10 cellular contexts compared by ENCODE assay signal in the genomic region with DNA sequence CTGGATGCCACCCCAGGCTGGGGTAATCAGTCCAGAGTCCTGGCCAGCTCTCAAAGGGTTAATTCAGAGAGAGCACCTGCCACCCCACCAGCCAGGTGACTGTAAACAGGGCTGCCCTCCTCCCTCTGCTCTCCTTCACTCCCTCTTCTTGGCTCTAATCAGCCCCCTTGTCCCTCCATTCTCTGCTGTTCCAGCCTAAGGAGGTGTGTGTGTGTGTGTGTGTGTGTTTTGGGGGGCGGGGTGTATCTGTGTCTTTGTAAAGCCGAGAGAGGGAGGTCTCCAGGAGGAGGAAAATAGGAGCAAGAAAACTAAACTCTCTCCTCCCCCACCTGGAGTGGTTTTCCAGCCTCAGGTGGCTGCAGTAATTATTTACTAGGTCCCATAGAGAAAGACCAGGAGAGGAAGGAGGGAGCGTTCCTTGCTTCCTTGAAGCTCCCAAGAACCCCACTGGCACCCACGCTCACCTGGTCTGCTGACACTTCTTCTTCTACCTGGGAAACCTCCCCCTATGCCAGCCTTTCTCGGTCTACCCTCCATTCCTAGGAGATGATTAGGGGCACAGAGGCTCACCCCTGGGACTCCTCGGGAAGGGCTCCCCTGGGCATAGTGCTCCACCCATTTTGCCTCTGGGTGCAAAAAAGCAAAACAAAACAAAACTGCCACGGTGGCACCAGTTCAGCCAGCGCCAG. TPM values are rescaled to one million over a fixed set of nuclear protein-coding genes. Genes with fewer than 3 reads are reported as not detected.
DNase-seq lines count a peak whose midpoint lies in the region; ATAC-seq, FAIRE-seq and TF ChIP-seq lines count a peak whose summit lies in the region.
"Had no signal": no experiment of that assay in that cellular context is flagged by ENCODE, and none has a peak within 500 bp of the region (broad histone marks: within the 10 kb centered on the region; RNA-seq: fewer than 3 reads in every experiment).

No MANE protein-coding gene starts in this region.

- SMC1A ChIA-PET in GM12878 (lab: Charles Lee; ENCODE audit: uncharacterized antibody, unreplicated experiment): interaction anchor here (1.9 to 2.6 kb wide), 2 partner anchors 9 to 14 kb away, joined by 12 to 14 read pairs; partner anchors contain the start of gene KRTCAP2

- no peak for TF ChIP-seq POLR2A in GM12878 (IDR thresholded peaks at IDR 0.05; ENCODE audit: low read depth, low read length)

- POLR2A ChIA-PET in GM12878 (lab: Charles Lee): interaction anchor here (0.6 to 2.8 kb wide), 5 partner anchors 8 to 41 kb away, joined by 3 to 23 read pairs (median 9); partner anchors contain the start of gene KRTCAP2

- no peaks in the 10 kb centered on the region for H3K36me3 ChIP-seq in GM12878 (ENCODE audit: control insufficient read depth in 2 of 2, insufficient read depth in 2 of 2, low read length in 1 of 2)
- H3K36me3 ChIP-seq: brain microvascular endothelial cell, esophagus squamous epithelium had no signal

- in situ Hi-C loops in GM12878 (cut with MboI): no loop called here

- WGBS in GM12878 (ENCODE audit: insufficient coverage, insufficient replicate concordance, low lambda C conversion rate, missing lambda C conversion rate): 67% methylated on average over 8 of the region's 8 CpGs

- H2AFZ ChIP-seq in GM12878 (ENCODE audit: control insufficient read depth, low read depth, low read length): no peak overlapping the region

- no peak for TF ChIP-seq CTCF in GM12878 (IDR thresholded peaks at IDR 0.05 in 2 of 3, conservative IDR thresholded peaks at IDR 0.05 in 1 of 3; ENCODE audit: control insufficient read depth in 2 of 3, extremely low read depth in 1 of 3, insufficient read depth in 1 of 3, low read depth in 3 of 3, low read length in 3 of 3)

- no peak overlapping the region for H3K9ac ChIP-seq in GM12878 (ENCODE audit: control insufficient read depth, insufficient read depth, low read length)

- no peaks in the 10 kb centered on the region for H3K27me3 ChIP-seq in GM12878 (replicated peaks in 1 of 2; ENCODE audit: control insufficient read depth in 2 of 2, insufficient read depth in 2 of 2, low read length in 1 of 2)
- H3K27me3 ChIP-seq: brain microvascular endothelial cell, esophagus squamous epithelium had no signal

- no peak for TF ChIP-seq EP300 in GM12878 (IDR thresholded peaks at IDR 0.05; ENCODE audit: borderline replicate concordance in 1 of 2, control insufficient read depth in 1 of 2, low read depth in 2 of 2, low read length in 2 of 2)

- no TSS peak for BruUV-seq in GM12878 (replicated peaks; lab: Mats Ljungman, UMichigan)

- FAIRE-seq in GM12878 (lab: Jason Lieb, UNC): no peak

- H3K9me3 ChIP-seq in GM12878 (replicated peaks; ENCODE audit: control insufficient read depth, insufficient read depth, low read length): no peaks in the 10 kb centered on the region
- H3K9me3 ChIP-seq: esophagus squamous epithelium had no signal

- DNase-seq in NCI-H2227 (lab: John Stamatoyannopoulos, UW; ENCODE audit: unreplicated experiment) (peak; percentile 49), NCI-H2227 treated with DMSO at 0.1 percent for 48 hours (lab: John Stamatoyannopoulos, UW) (no peak), GM12878 (ENCODE audit: low read depth, low spot score) (no peak), renal cortical epithelial cell (ENCODE audit: low read depth) (peak; percentile 55), LoVo (ENCODE audit: low spot score) (no peak)
- DNase-seq: activated CD8-positive, alpha-beta memory T cell treated with anti-CD3 and anti-CD28 coated beads, Interleukin-2, amount 50 U/mL, for 48 hours; brain microvascular endothelial cell; esophagus squamous epithelium; NCI-H82 had no signal

- RAD21 ChIA-PET in GM12878 (lab: Charles Lee; ENCODE audit: unreplicated experiment): interaction anchor here (1.5 kb wide), 1 partner anchor 11 kb away, joined by 6 read pairs; no protein-coding TSS in a partner anchor

- ATAC-seq in GM12878: peak; percentile 3; the same call in 2 of the 3 replicates
- ATAC-seq in GM21717 (IDR thresholded peaks at IDR 0.05; ENCODE audit: unreplicated experiment): no peak

- no peak overlapping the region for H3K4me3 ChIP-seq in GM12878

- peaks cover 21% of the 10 kb centered on the region for H3K4me1 ChIP-seq in GM12878 (ENCODE audit: control insufficient read depth, insufficient read depth, low read length)

- no peak overlapping the region for H3K27ac ChIP-seq in GM12878 (ENCODE audit: control insufficient read depth, insufficient read depth)
- H3K27ac ChIP-seq: brain microvascular endothelial cell had no signal

- intact Hi-C loops in GM12878 (cut with micrococcal nuclease; ENCODE audit: unreplicated experiment): no loop called here

- H4K20me1 ChIP-seq in GM12878 (ENCODE audit: control insufficient read depth, insufficient read depth): no peaks in the 10 kb centered on the region

- CTCF ChIA-PET in GM12878 (lab: Yijun Ruan, JAX): interaction anchor here (1.0 to 2.9 kb wide), 7 partner anchors 7 to 102 kb away, joined by 4 to 63 read pairs (median 9); partner anchors contain the start of genes KRTCAP2 and TRIM46

- H3K79me2 ChIP-seq in GM12878 (ENCODE audit: control insufficient read depth, insufficient read depth, low read length): no peaks in the 10 kb centered on the region

- no peak overlapping the region for H3K4me2 ChIP-seq in GM12878 (ENCODE audit: control insufficient read depth, insufficient read depth)

- TF ChIP-seq RAD21 in GM12878 (IDR thresholded peaks at IDR 0.05; ENCODE audit: insufficient read depth, low read depth, low read length): no peak

RNA-seq across cellular contexts. Expression of gene TRIM46, which starts 12.8 kb away (rescaled TPM):
- 6.4 and 7.4 TPM in 2 replicates for total RNA-seq in GM12878 (2013; cell fraction: nucleolus; rRNA removed)
- total RNA-seq in GM12878 (2014; rRNA removed) (1.4 and 1.6 TPM in 2 replicates), GM12878 (2014; rRNA removed; fragmentation: Illumina TruSeq; extraction: Trizol) (0.69 and 0.89 TPM in 2 replicates), GM12878 (2021) (2.0 and 3.0 TPM in 2 replicates), renal cortical epithelial cell (2.6 and 5.9 TPM in 2 replicates)
- 0.33 TPM for polyA plus RNA-seq in GM12878 (2011; ENCODE audit: low read depth)
- polyA plus RNA-seq in GM12878 (2011; rRNA removed) (0.65 and 0.90 TPM in 2 replicates), GM12878 (2014; fragmentation: Illumina TruSeq; extraction: Trizol) (0.33 and 1.1 TPM in 2 replicates), GM12878 (2014; fragmentation: Nextera tagmentation; extraction: Ambion mirVana) (under 1 TPM; 0.08 to 0.20 TPM), GM12878 (2014; rRNA removed) (3.1 and 4.2 TPM in 2 replicates), GM12878 (2016; fragmentation: Nextera tagmentation; extraction: Ambion mirVana) (1 to 10 TPM in 1 of 2 experiments, under 1 TPM in 1; 0.91 to 1.0 TPM)
- polyA plus RNA-seq in GM12878 (2011; cell fraction: cytosol; rRNA removed): 1.8 and 2.2 TPM in 2 replicates
- 6.9 and 8.9 TPM in 2 replicates for polyA plus RNA-seq in GM12878 (2011; cell fraction: nucleus; rRNA removed)
- 0.42 and 0.69 TPM in 2 replicates for polyA plus RNA-seq in GM12878 (2012)
- 0.95 and 1.5 TPM in 2 replicates for polyA minus RNA-seq in GM12878 (2011; rRNA and poly(A)+ RNA removed)
- 0.73 and 0.80 TPM in 2 replicates for polyA minus RNA-seq in GM12878 (2011; cell fraction: cytosol; rRNA and poly(A)+ RNA removed)
- polyA minus RNA-seq in GM12878 (2011; cell fraction: nucleus; rRNA and poly(A)+ RNA removed): 2.2 and 4.2 TPM in 2 replicates

RNA-seq across cellular contexts. Expression of gene KRTCAP2, which starts 13.3 kb away (rescaled TPM):
- 19.8 and 25.9 TPM in 2 replicates for total RNA-seq in GM12878 (2013; cell fraction: nucleolus; rRNA removed)
- total RNA-seq in GM12878 (2014; rRNA removed): 142 and 149 TPM in 2 replicates
- 90.5 and 95.1 TPM in 2 replicates for total RNA-seq in GM12878 (2014; rRNA removed; fragmentation: Illumina TruSeq; extraction: Trizol)
- total RNA-seq in GM12878 (2021): 97.2 and 101 TPM in 2 replicates
- 176 TPM for polyA plus RNA-seq in GM12878 (2011; ENCODE audit: low read depth)
- polyA plus RNA-seq in GM12878 (2011; rRNA removed): 42.5 and 61.3 TPM in 2 replicates
- 112 and 161 TPM in 2 replicates for polyA plus RNA-seq in GM12878 (2011; cell fraction: cytosol; rRNA removed)
- 95.9 and 97.3 TPM in 2 replicates for polyA plus RNA-seq in GM12878 (2011; cell fraction: nucleus; rRNA removed)
- polyA plus RNA-seq in GM12878 (2012): 124 and 153 TPM in 2 replicates
- polyA plus RNA-seq in GM12878 (2014; fragmentation: Illumina TruSeq; extraction: Trizol): 92.4 and 139 TPM in 2 replicates
- polyA plus RNA-seq in GM12878 (2014; fragmentation: Nextera tagmentation; extraction: Ambion mirVana): 100 to 1,000 TPM; 144 to 181 TPM
- polyA plus RNA-seq in GM12878 (2014; rRNA removed): 78.1 and 79.7 TPM in 2 replicates
- polyA plus RNA-seq in GM12878 (2016; fragmentation: Nextera tagmentation; extraction: Ambion mirVana): 100 to 1,000 TPM; 230 to 238 TPM
- 64.4 and 93.5 TPM in 2 replicates for polyA minus RNA-seq in GM12878 (2011; rRNA and poly(A)+ RNA removed)
- polyA minus RNA-seq in GM12878 (2011; cell fraction: cytosol; rRNA and poly(A)+ RNA removed): 41.7 and 45.5 TPM in 2 replicates
- 16.6 and 31.4 TPM in 2 replicates for polyA minus RNA-seq in GM12878 (2011; cell fraction: nucleus; rRNA and poly(A)+ RNA removed)
- total RNA-seq in renal cortical epithelial cell: 65.4 and 102 TPM in 2 replicates

RNA-seq across cellular contexts. Expression of gene THBS3, which starts 21.3 kb away (rescaled TPM):
- total RNA-seq in GM12878 (2013; cell fraction: nucleolus; rRNA removed): 7.2 and 7.8 TPM in 2 replicates
- total RNA-seq in GM12878 (2014; rRNA removed): 2.8 and 3.2 TPM in 2 replicates
- 1.3 and 1.9 TPM in 2 replicates for total RNA-seq in GM12878 (2014; rRNA removed; fragmentation: Illumina TruSeq; extraction: Trizol)
- total RNA-seq in GM12878 (2021): 3.2 and 3.8 TPM in 2 replicates
- 5.4 TPM for polyA plus RNA-seq in GM12878 (2011; ENCODE audit: low read depth)
- 1.8 and 2.3 TPM in 2 replicates for polyA plus RNA-seq in GM12878 (2011; rRNA removed)
- polyA plus RNA-seq in GM12878 (2011; cell fraction: cytosol; rRNA removed): 2.0 and 2.7 TPM in 2 replicates
- 19.0 and 24.1 TPM in 2 replicates for polyA plus RNA-seq in GM12878 (2011; cell fraction: nucleus; rRNA removed)
- polyA plus RNA-seq in GM12878 (2012): 8.6 and 10.7 TPM in 2 replicates
- polyA plus RNA-seq in GM12878 (2014; fragmentation: Illumina TruSeq; extraction: Trizol): 1.8 and 2.0 TPM in 2 replicates
- 1 to 10 TPM in 1 of 2 experiments, under 1 TPM in 1; 0.66 to 1.2 TPM for polyA plus RNA-seq in GM12878 (2014; fragmentation: Nextera tagmentation; extraction: Ambion mirVana)
- 3.1 and 3.6 TPM in 2 replicates for polyA plus RNA-seq in GM12878 (2014; rRNA removed)
- polyA plus RNA-seq in GM12878 (2016; fragmentation: Nextera tagmentation; extraction: Ambion mirVana): 1 to 10 TPM in 1 of 2 experiments, under 1 TPM in 1; 0.88 to 2.0 TPM
- polyA minus RNA-seq in GM12878 (2011; rRNA and poly(A)+ RNA removed): 2.8 and 2.9 TPM in 2 replicates
- polyA minus RNA-seq in GM12878 (2011; cell fraction: cytosol; rRNA and poly(A)+ RNA removed): 1.1 and 2.3 TPM in 2 replicates
- 2.5 and 3.1 TPM in 2 replicates for polyA minus RNA-seq in GM12878 (2011; cell fraction: nucleus; rRNA and poly(A)+ RNA removed)
- total RNA-seq in renal cortical epithelial cell: 21.7 and 52.9 TPM in 2 replicates

RNA-seq across cellular contexts. Expression of gene MTX1, which starts 22.1 kb away (rescaled TPM):
- 8.6 and 10.8 TPM in 2 replicates for total RNA-seq in GM12878 (2013; cell fraction: nucleolus; rRNA removed)
- total RNA-seq in GM12878 (2014; rRNA removed): 82.7 and 92.0 TPM in 2 replicates
- total RNA-seq in GM12878 (2014; rRNA removed; fragmentation: Illumina TruSeq; extraction: Trizol): 34.3 and 36.3 TPM in 2 replicates
- total RNA-seq in GM12878 (2021): 42.9 and 47.4 TPM in 2 replicates
- 20.2 TPM for polyA plus RNA-seq in GM12878 (2011; ENCODE audit: low read depth)
- polyA plus RNA-seq in GM12878 (2011; rRNA removed): 23.1 and 50.9 TPM in 2 replicates
- 89.6 and 98.0 TPM in 2 replicates for polyA plus RNA-seq in GM12878 (2011; cell fraction: cytosol; rRNA removed)
- polyA plus RNA-seq in GM12878 (2011; cell fraction: nucleus; rRNA removed): 55.7 and 58.1 TPM in 2 replicates
- 35.8 and 42.8 TPM in 2 replicates for polyA plus RNA-seq in GM12878 (2012)
- polyA plus RNA-seq in GM12878 (2014; fragmentation: Illumina TruSeq; extraction: Trizol): 17.6 and 43.8 TPM in 2 replicates
- 10 to 100 TPM; 15.8 to 25.5 TPM for polyA plus RNA-seq in GM12878 (2014; fragmentation: Nextera tagmentation; extraction: Ambion mirVana)
- polyA plus RNA-seq in GM12878 (2014; rRNA removed): 66.8 and 78.1 TPM in 2 replicates
- polyA plus RNA-seq in GM12878 (2016; fragmentation: Nextera tagmentation; extraction: Ambion mirVana): 10 to 100 TPM; 72.7 to 74.5 TPM
- 23.8 and 50.1 TPM in 2 replicates for polyA minus RNA-seq in GM12878 (2011; rRNA and poly(A)+ RNA removed)
- polyA minus RNA-seq in GM12878 (2011; cell fraction: cytosol; rRNA and poly(A)+ RNA removed): 25.9 and 28.2 TPM in 2 replicates
- 17.5 and 21.9 TPM in 2 replicates for polyA minus RNA-seq in GM12878 (2011; cell fraction: nucleus; rRNA and poly(A)+ RNA removed)
- 36.8 and 72.8 TPM in 2 replicates for total RNA-seq in renal cortical epithelial cell

RNA-seq across cellular contexts. Expression of gene DPM3, which starts 46.1 kb away (rescaled TPM):
- 9.6 and 10.3 TPM in 2 replicates for total RNA-seq in GM12878 (2013; cell fraction: nucleolus; rRNA removed)
- total RNA-seq in GM12878 (2014; rRNA removed) (19.6 and 25.8 TPM in 2 replicates), GM12878 (2014; rRNA removed; fragmentation: Illumina TruSeq; extraction: Trizol) (9.8 and 13.5 TPM in 2 replicates), GM12878 (2021) (53.1 and 56.1 TPM in 2 replicates), renal cortical epithelial cell (12.7 and 30.9 TPM in 2 replicates)
- polyA plus RNA-seq in GM12878 (2011; ENCODE audit: low read depth): 41.6 TPM
- polyA plus RNA-seq in GM12878 (2011; rRNA removed) (12.9 and 20.0 TPM in 2 replicates), GM12878 (2014; fragmentation: Illumina TruSeq; extraction: Trizol) (6.0 TPM in 1 of 2 replicates, not detected in the other), GM12878 (2014; fragmentation: Nextera tagmentation; extraction: Ambion mirVana) (10 to 100 TPM in 1 of 2 experiments, 1 to 10 TPM in 1; 5.9 to 25.7 TPM), GM12878 (2014; rRNA removed) (78.7 and 93.1 TPM in 2 replicates), GM12878 (2016; fragmentation: Nextera tagmentation; extraction: Ambion mirVana) (10 to 100 TPM; 42.4 to 48.1 TPM)
- 93.0 and 97.8 TPM in 2 replicates for polyA plus RNA-seq in GM12878 (2011; cell fraction: cytosol; rRNA removed)
- polyA plus RNA-seq in GM12878 (2011; cell fraction: nucleus; rRNA removed): 54.6 and 56.5 TPM in 2 replicates
- polyA plus RNA-seq in GM12878 (2012): 78.3 and 89.7 TPM in 2 replicates
- 7.6 and 31.0 TPM in 2 replicates for polyA minus RNA-seq in GM12878 (2011; rRNA and poly(A)+ RNA removed)
- 5.5 and 13.8 TPM in 2 replicates for polyA minus RNA-seq in GM12878 (2011; cell fraction: cytosol; rRNA and poly(A)+ RNA removed)
- polyA minus RNA-seq in GM12878 (2011; cell fraction: nucleus; rRNA and poly(A)+ RNA removed): 6.9 and 11.0 TPM in 2 replicates

Comparison
In these comparisons a context has a peak if more than half of its experiments do, and no peak if none do; other contexts are left out.
1. DNase-seq: peak in NCI-H2227 (single experiment) and renal cortical epithelial cell (single experiment); none in NCI-H2227 treated with DMSO at 0.1 percent for 48 hours (single experiment), GM12878 (single experiment) and LoVo (single experiment).